Comparison of ENCODE assay signal across 8 cellular contexts in genomic region chr14:94598816-94599655, GRCh38. TPM values are rescaled to one million over a fixed set of nuclear protein-coding genes. Genes with fewer than 3 reads are reported as not detected.
DNase-seq lines count a peak whose midpoint lies in the region; ATAC-seq and TF ChIP-seq lines count a peak whose summit lies in the region.

No MANE protein-coding gene starts in this region.

- DNase-seq in C1 segment of cervical spinal cord (lab: John Stamatoyannopoulos, UW) (peak in 13 of 14 donors; percentile 8 to 88 (median 55)), Panc1 (ENCODE audit: low read depth, low spot score) (no peak), fibroblast of pulmonary artery (ENCODE audit: low read depth) (peak; percentile 99), occipital lobe (lab: John Stamatoyannopoulos, UW) (peak; percentile 78)
- DNase-seq in activated CD4-positive, CD25-positive, alpha-beta regulatory T cell treated with anti-CD3 and anti-CD28 coated beads, Interleukin-2, amount 50 U/mL, for 72 hours: no peak

- H3K9me3 ChIP-seq in Panc1 (ENCODE audit: control insufficient read depth, insufficient read depth, low read depth, low read length): no peaks in the 10 kb centered on the region

- CTCF ChIA-PET in Panc1 (lab: Charles Lee): interaction anchor here (0.5 to 0.7 kb wide), 2 partner anchors 467 to 866 kb away, joined by 3 to 14 read pairs; no protein-coding TSS in a partner anchor

- intact Hi-C loops in Panc1 (cut with micrococcal nuclease; ENCODE audit: unreplicated experiment): no loop called here

- POLR2A ChIA-PET in Panc1 (lab: Charles Lee): no interaction called here

- no peaks in the 10 kb centered on the region for H3K27me3 ChIP-seq in Panc1 (ENCODE audit: control insufficient read depth, insufficient read depth, low read length)

- peak overlapping the region; percentile 82 for H3K27ac ChIP-seq in Panc1 (ENCODE audit: low read length)

- BruUV-seq in Panc1 (replicated peaks; lab: Mats Ljungman, UMichigan): no TSS peak

- in situ Hi-C loops in Panc1 (cut with HindIII; ENCODE audit: low pct_unique_long_range_greater_than_20kb, low sequenced_read_pairs): no loop called here

- no peaks in the 10 kb centered on the region for H3K36me3 ChIP-seq in Panc1 (ENCODE audit: control insufficient read depth, insufficient read depth, low read length)

- H3K4me1 ChIP-seq in Panc1 (ENCODE audit: control insufficient read depth, insufficient read depth, low read length): peaks cover 32% of the 10 kb centered on the region

- ATAC-seq in Panc1 (peak; percentile 94), GM18520 (IDR thresholded peaks at IDR 0.05; ENCODE audit: unreplicated experiment) (no peak), HG02798 (IDR thresholded peaks at IDR 0.05; ENCODE audit: poor library complexity, unreplicated experiment) (no peak), GM21367 (IDR thresholded peaks at IDR 0.05; ENCODE audit: unreplicated experiment) (no peak)

- H3K4me3 ChIP-seq in Panc1 (ENCODE audit: low read depth in 2 of 2, low read length in 2 of 2) (no peak overlapping the region), fibroblast of pulmonary artery (replicated peaks; ENCODE audit: low read depth, low read length) (no peak overlapping the region)

- no peak for TF ChIP-seq CTCF in Panc1 (IDR thresholded peaks at IDR 0.05)
- no peak for TF ChIP-seq CTCF in fibroblast of pulmonary artery (IDR thresholded peaks at IDR 0.05; ENCODE audit: low read length, missing control alignments)

RNA-seq across cellular contexts. Expression of gene SERPINA3, which starts 13.2 kb away (rescaled TPM):
- total RNA-seq in Panc1 (2021; ENCODE audit: unreplicated experiment) (5.7 TPM), occipital lobe (0.94 TPM)
- polyA plus RNA-seq in Panc1 (2012; ENCODE audit: insufficient read length): 9.7 TPM

RNA-seq across cellular contexts. Expression of gene SERPINA5, which starts 17.8 kb away (rescaled TPM):
- total RNA-seq in Panc1 (2021; ENCODE audit: unreplicated experiment) (0.49 TPM), occipital lobe (0.16 TPM)
- 0.12 TPM for polyA plus RNA-seq in Panc1 (2012; ENCODE audit: insufficient read length)

RNA-seq across cellular contexts. Expression of gene SERPINA4, which starts 37.8 kb away (rescaled TPM):
- total RNA-seq in Panc1 (2021; ENCODE audit: unreplicated experiment) (0.10 TPM), occipital lobe (not detected)
- not detected for polyA plus RNA-seq in Panc1 (2012; ENCODE audit: insufficient read length)

Comparison
In these comparisons a context has a peak if more than half of its experiments do, and no peak if none do; other contexts are left out.
1. DNase-seq: peak in C1 segment of cervical spinal cord (13 of 14), fibroblast of pulmonary artery (single experiment) and occipital lobe (single experiment); none in Panc1 (single experiment) and activated CD4-positive, CD25-positive, alpha-beta regulatory T cell treated with anti-CD3 and anti-CD28 coated beads, Interleukin-2, amount 50 U/mL, for 72 hours (single experiment).